8 cellular contexts compared by ENCODE assay signal in genomic region chr4:74531952-74532794, GRCh38.
A peak's percentile ranks its signal among the peaks of the same experiment; 100 is the strongest.
DNase-seq lines count a peak whose midpoint lies in the region; ATAC-seq and TF ChIP-seq lines count a peak whose summit lies in the region.

No MANE protein-coding gene starts in this region.

- ATAC-seq in GM18498 (IDR thresholded peaks at IDR 0.05; ENCODE audit: unreplicated experiment) (peak; percentile 92), HG02852 (IDR thresholded peaks at IDR 0.05; ENCODE audit: unreplicated experiment) (peak; percentile 91), gastroesophageal sphincter (no peak)
- peak; percentile 77 to 81 for ATAC-seq in stimulated activated naive B cell treated with anti-CD40 and anti-IgM and Interleukin-4, amounts not matched to agents 10 μg/mL and 1 μg/mL and 100 μg/mL, for 72 hours (replicated peaks)

- H3K27ac Mint-ChIP-seq in stimulated activated naive B cell treated with anti-CD40 and anti-IgM and Interleukin-4, amounts not matched to agents 10 μg/mL and 1 μg/mL and 100 μg/mL, for 72 hours: no peak overlapping the region

- no peaks in the 10 kb centered on the region for H3K27me3 ChIP-seq in gastroesophageal sphincter

- 49 to 64% methylated on average over 6 of the region's 6 CpGs for WGBS in gastroesophageal sphincter (ENCODE audit: low coverage in 1 of 2), 2 donors

- no peak for TF ChIP-seq POLR2A in gastroesophageal sphincter (IDR thresholded peaks at IDR 0.05)

- no peak overlapping the region for H3K27ac ChIP-seq in gastroesophageal sphincter

- H3K4me1 ChIP-seq in gastroesophageal sphincter: no peaks in the 10 kb centered on the region

- TF ChIP-seq CTCF in gastroesophageal sphincter (IDR thresholded peaks at IDR 0.05): no peak

- peaks cover 1 to 4% of the 10 kb centered on the region in 2 donors for H3K27me3 Mint-ChIP-seq in stimulated activated naive B cell treated with anti-CD40 and anti-IgM and Interleukin-4, amounts not matched to agents 10 μg/mL and 1 μg/mL and 100 μg/mL, for 72 hours

- H3K4me3 Mint-ChIP-seq in stimulated activated naive B cell treated with anti-CD40 and anti-IgM and Interleukin-4, amounts not matched to agents 10 μg/mL and 1 μg/mL and 100 μg/mL, for 72 hours: no peak overlapping the region

- no peak for TF ChIP-seq EP300 in gastroesophageal sphincter (IDR thresholded peaks at IDR 0.05)

- H3K4me3 ChIP-seq in gastroesophageal sphincter: no peak overlapping the region

- no peaks in the 10 kb centered on the region for H3K4me1 Mint-ChIP-seq in stimulated activated naive B cell treated with anti-CD40 and anti-IgM and Interleukin-4, amounts not matched to agents 10 μg/mL and 1 μg/mL and 100 μg/mL, for 72 hours

- no peaks in the 10 kb centered on the region for H3K36me3 Mint-ChIP-seq in stimulated activated naive B cell treated with anti-CD40 and anti-IgM and Interleukin-4, amounts not matched to agents 10 μg/mL and 1 μg/mL and 100 μg/mL, for 72 hours

- no peaks in the 10 kb centered on the region for H3K36me3 ChIP-seq in gastroesophageal sphincter

- no peaks in the 10 kb centered on the region for H3K9me3 ChIP-seq in gastroesophageal sphincter

- DNase-seq in AML-193 (lab: John Stamatoyannopoulos, UW): peak; percentile 76 to 83
- DNase-seq in NCI-H146 treated with DMSO at 0.1 percent for 48 hours (lab: John Stamatoyannopoulos, UW; ENCODE audit: unreplicated experiment): peak; percentile 2
- peak; percentile 89 for DNase-seq in amniotic epithelial cell (ENCODE audit: low read depth)
- DNase-seq in hepatic stellate cell (ENCODE audit: low spot score): peak; percentile 21
- DNase-seq in stimulated activated naive B cell treated with anti-CD40 and anti-IgM and Interleukin-4, amounts not matched to agents 10 μg/mL and 1 μg/mL and 100 μg/mL, for 72 hours: peak; percentile 2

- H3K9me3 Mint-ChIP-seq in stimulated activated naive B cell treated with anti-CD40 and anti-IgM and Interleukin-4, amounts not matched to agents 10 μg/mL and 1 μg/mL and 100 μg/mL, for 72 hours: no peaks in the 10 kb centered on the region

Comparison
In these comparisons a context has a peak if more than half of its experiments do, and no peak if none do; other contexts are left out.
1. DNase-seq: peak in every context shown above with its lines; median percentile 89 in amniotic epithelial cell; 80 in AML-193; 21 in hepatic stellate cell; 2 in NCI-H146 treated with DMSO at 0.1 percent for 48 hours; 2 in stimulated activated naive B cell treated with anti-CD40 and anti-IgM and Interleukin-4, amounts not matched to agents 10 μg/mL and 1 μg/mL and 100 μg/mL, for 72 hours.